8 cellular contexts compared by ENCODE assay signal in the genomic region with DNA sequence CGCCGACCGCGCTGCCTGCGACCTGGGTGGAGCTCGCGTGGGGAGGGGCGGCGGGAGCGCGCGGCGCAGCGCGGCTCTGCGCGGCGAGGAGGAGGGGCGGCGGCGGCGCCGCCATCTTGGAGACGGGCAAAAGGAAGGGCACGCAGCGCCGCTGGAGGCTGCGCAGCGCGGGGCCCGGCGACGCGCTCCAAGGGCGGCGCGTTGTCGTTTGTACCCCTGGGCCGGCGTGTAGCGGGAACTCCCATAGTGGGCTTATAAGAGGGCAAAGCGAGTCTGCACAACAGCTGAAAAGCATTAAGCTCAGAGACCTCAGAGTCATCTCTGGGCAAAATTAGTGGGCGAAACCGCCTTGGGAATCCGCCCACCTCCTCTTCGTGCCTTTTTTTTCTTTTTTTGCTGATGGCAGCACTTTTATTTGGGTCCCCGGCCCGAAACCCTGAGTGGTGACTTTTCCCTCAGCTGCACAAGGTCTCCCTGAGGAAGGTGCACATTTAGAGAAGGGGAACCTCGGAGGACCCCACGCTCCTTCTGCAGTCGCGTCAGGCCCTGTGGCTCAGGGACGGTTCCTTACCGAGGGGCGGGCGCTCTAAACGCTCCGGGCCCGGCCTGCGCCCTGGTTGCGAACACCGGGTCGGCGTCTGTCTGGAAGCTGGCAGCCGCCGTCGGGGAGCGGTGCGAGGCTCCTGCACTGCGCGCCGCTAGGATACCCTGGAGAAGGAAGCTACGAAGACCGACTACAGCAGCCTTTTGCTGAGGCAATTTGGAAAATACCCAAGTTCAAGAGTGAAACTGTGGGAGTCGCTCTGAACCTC. TPM values are rescaled to one million over a fixed set of nuclear protein-coding genes. Genes with fewer than 3 reads are reported as not detected.
DNase-seq lines count a peak whose midpoint lies in the region; ATAC-seq and TF ChIP-seq lines count a peak whose summit lies in the region.

No MANE protein-coding gene starts in this region.

- peaks cover 7% of the 10 kb centered on the region for H3K36me3 Mint-ChIP-seq in neural progenitor cell

- H3K9me3 ChIP-seq in DOHH2 (ENCODE audit: control insufficient read depth, insufficient read depth, low read length) (no peaks in the 10 kb centered on the region), KOPT-K1 (ENCODE audit: insufficient read depth, low read length, poor library complexity, severe bottlenecking) (no peaks in the 10 kb centered on the region), neural progenitor cell (ENCODE audit: low read depth) (no peaks in the 10 kb centered on the region), stomach smooth muscle (ENCODE audit: control insufficient read depth in 2 of 2, low read length in 2 of 2) (no peaks in the 10 kb centered on the region)

- H3K27ac ChIP-seq in DOHH2 (ENCODE audit: low read depth, low read length) (peak overlapping the region; percentile 65), KOPT-K1 (ENCODE audit: low read depth, low read length, poor library complexity, severe bottlenecking) (peak overlapping the region; percentile 84), RWPE1 (peak overlapping the region; percentile 88), neural progenitor cell (no peak overlapping the region), stomach smooth muscle (ENCODE audit: low read length) (peak overlapping the region; percentile 88)

- H4K20me1 ChIP-seq in DOHH2 (ENCODE audit: control insufficient read depth, insufficient read depth, low read depth, low read length) (peaks cover 19% of the 10 kb centered on the region), neural progenitor cell (ENCODE audit: low read depth) (peaks cover 40% of the 10 kb centered on the region)

- H3K9ac ChIP-seq in neural progenitor cell (peak overlapping the region; percentile 77), stomach smooth muscle (ENCODE audit: low read length in 2 of 2) (peak overlapping the region; percentile 82 to 84)

- H3K9me2 ChIP-seq in DOHH2 (replicated peaks; ENCODE audit: control insufficient read depth, low read length), result no peaks in the 10 kb centered on the region

- H3K79me2 ChIP-seq in DOHH2 (ENCODE audit: control insufficient read depth, low read length), result peaks cover 54% of the 10 kb centered on the region
- peaks cover 46% of the 10 kb centered on the region for H3K79me2 ChIP-seq in neural progenitor cell (ENCODE audit: low read depth)

- peak overlapping the region; percentile 94 for H3K4me2 ChIP-seq in DOHH2 (ENCODE audit: low read length)
- H3K4me2 ChIP-seq in neural progenitor cell, result peak overlapping the region; percentile 91

- peaks cover 26% of the 10 kb centered on the region for H3K36me3 ChIP-seq in DOHH2 (ENCODE audit: control insufficient read depth, low read length)
- H3K36me3 ChIP-seq in KOPT-K1 (ENCODE audit: insufficient read depth, low read length), result no peaks in the 10 kb centered on the region; the same call in 1 of the 2 replicates
- no peaks in the 10 kb centered on the region for H3K36me3 ChIP-seq in neural progenitor cell
- H3K36me3 ChIP-seq in stomach smooth muscle (ENCODE audit: control insufficient read depth in 2 of 2, insufficient read depth in 2 of 2, low read length in 2 of 2), result no peaks in the 10 kb centered on the region

- H3K4me3 ChIP-seq in DOHH2 (ENCODE audit: low read length), result peak overlapping the region; percentile 85
- peak overlapping the region; percentile 71 to 92 for H3K4me3 ChIP-seq in foreskin fibroblast (ENCODE audit: low read depth in 1 of 2, low read length in 2 of 2)
- peak overlapping the region; percentile 98 for H3K4me3 ChIP-seq in neural progenitor cell
- peak overlapping the region; percentile 45 to 88 for H3K4me3 ChIP-seq in stomach smooth muscle (ENCODE audit: low read length in 2 of 2)

- no peak for TF ChIP-seq CTCF in DOHH2 (IDR thresholded peaks at IDR 0.05; ENCODE audit: low read depth, low read length, poor library complexity, severe bottlenecking)
- TF ChIP-seq CTCF in RWPE1 (conservative IDR thresholded peaks at IDR 0.05; ENCODE audit: low read depth), result no peak
- no peak for TF ChIP-seq CTCF in foreskin fibroblast (IDR thresholded peaks at IDR 0.05; ENCODE audit: low read depth, low read length)
- TF ChIP-seq CTCF in neural progenitor cell (IDR thresholded peaks at IDR 0.05), result no peak

- peak overlapping the region; percentile 91 for H2AFZ ChIP-seq in neural progenitor cell (replicated peaks)

- H3K27ac Mint-ChIP-seq in neural progenitor cell, result peak overlapping the region; percentile 66

- CTCF ChIA-PET in RWPE1 (lab: Yijun Ruan, JAX), result interaction anchor here (0.6 kb wide), 3 partner anchors 27 to 1072 kb away, joined by 3 to 4 read pairs (median 3); no protein-coding TSS in a partner anchor

- H3K27me3 Mint-ChIP-seq in neural progenitor cell (ENCODE audit: insufficient read depth, low read depth), result peaks cover 3% of the 10 kb centered on the region

- peak overlapping the region; percentile 89 for H3K4me3 Mint-ChIP-seq in neural progenitor cell

- H3K4me1 ChIP-seq in DOHH2 (ENCODE audit: control insufficient read depth, low read length) (peaks cover 42% of the 10 kb centered on the region), neural progenitor cell (peaks cover 14% of the 10 kb centered on the region), stomach smooth muscle (ENCODE audit: control insufficient read depth, insufficient read depth, low read length) (peaks cover 8% of the 10 kb centered on the region)

- POLR2A ChIA-PET in RWPE1 (lab: Yijun Ruan, JAX; ENCODE audit: low non-redundant PET), result interaction anchor here (0.6 to 1.6 kb wide), 4 partner anchors 19 to 1010 kb away, joined by 5 to 9 read pairs (median 6); a partner anchor contains a TSS

- H3K4me1 Mint-ChIP-seq in neural progenitor cell, result peaks cover 29% of the 10 kb centered on the region

- H3K27me3 ChIP-seq in DOHH2 (ENCODE audit: control insufficient read depth, low read length) (no peaks in the 10 kb centered on the region), neural progenitor cell (no peaks in the 10 kb centered on the region), stomach smooth muscle (ENCODE audit: control insufficient read depth in 1 of 2, insufficient read depth in 2 of 2, low read length in 2 of 2) (no peaks in the 10 kb centered on the region)

- ATAC-seq in GM21786 (IDR thresholded peaks at IDR 0.05; ENCODE audit: unreplicated experiment), result peak; percentile 87

- H3F3A ChIP-seq in DOHH2 (ENCODE audit: control insufficient read depth, insufficient read depth) (no peaks in the 10 kb centered on the region), neural progenitor cell (ENCODE audit: low read depth) (peaks cover 13% of the 10 kb centered on the region)

- peak; percentile 74 for DNase-seq in RWPE1 (ENCODE audit: low spot score)
- peak; percentile 96 for DNase-seq in activated effector memory CD4-positive, alpha-beta T cell treated with anti-CD3 and anti-CD28 coated beads, Interleukin-2, amount 50 U/mL, for 16 hours
- DNase-seq in foreskin fibroblast, result peak; percentile 89 to 97
- peak; percentile 92 for DNase-seq in neural progenitor cell (ENCODE audit: low spot score)

- peaks cover 5% of the 10 kb centered on the region for H3K9me3 Mint-ChIP-seq in neural progenitor cell

RNA-seq across cellular contexts. Expression of a gene that starts 0.4 kb away (rescaled TPM):
- total RNA-seq in neural progenitor cell (ENCODE audit: low replicate concordance), result 63.4 and 86.3 TPM in 2 replicates

RNA-seq across cellular contexts. Expression of a gene that starts 19.5 kb away (rescaled TPM):
- total RNA-seq in neural progenitor cell (ENCODE audit: low replicate concordance), result 23.4 and 39.2 TPM in 2 replicates
